In the genomic region with DNA sequence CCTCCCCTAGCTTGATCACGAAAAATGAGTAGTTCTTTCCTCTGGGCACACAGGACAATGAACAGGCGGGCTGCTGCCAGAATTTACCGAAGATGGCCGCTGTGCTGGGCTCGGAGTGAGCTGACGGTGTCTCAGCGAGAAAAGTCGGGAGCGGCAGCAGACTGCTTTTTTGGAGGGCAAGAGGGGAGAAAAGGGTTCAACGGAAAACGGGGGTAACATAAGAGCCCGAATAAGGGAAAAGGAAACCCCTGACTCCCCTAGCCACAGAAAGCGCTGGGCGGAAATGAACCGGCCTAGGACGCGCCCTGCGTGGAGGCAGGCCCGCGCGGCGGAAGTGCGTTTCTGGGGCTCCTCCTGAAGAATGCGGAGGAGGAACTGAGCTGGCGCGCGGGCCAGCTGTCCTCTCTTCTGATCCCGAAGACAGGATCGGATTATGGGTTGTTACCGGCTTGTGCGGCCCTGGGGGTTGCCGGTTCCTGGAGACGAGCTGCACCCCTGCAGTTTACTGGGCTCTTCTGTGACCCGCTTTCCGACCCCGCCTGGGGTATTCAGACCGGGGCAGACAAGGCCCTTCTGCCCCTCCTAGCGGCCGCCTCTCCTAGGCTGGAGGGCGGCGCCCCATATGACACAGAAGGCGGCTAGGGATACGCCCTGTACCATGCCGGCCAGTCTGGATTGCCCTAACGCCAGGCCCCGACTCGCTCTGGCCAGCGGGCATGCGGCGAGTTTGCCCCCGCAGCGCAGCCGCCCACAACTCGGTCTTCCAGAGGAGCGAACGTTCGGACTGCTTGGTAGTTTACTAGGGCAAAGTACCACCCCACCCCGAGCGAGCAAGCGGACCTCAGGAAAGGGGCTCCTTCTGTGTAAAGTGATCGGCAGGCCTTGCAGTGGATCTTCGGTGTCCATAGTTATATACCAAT, we compare ENCODE assay signal across 9 cellular contexts. TPM values are rescaled to one million over a fixed set of nuclear protein-coding genes. Genes with fewer than 3 reads are reported as not detected.
DNase-seq lines count a peak whose midpoint lies in the region; ATAC-seq, FAIRE-seq and TF ChIP-seq lines count a peak whose summit lies in the region.
"Had no signal": no experiment of that assay in that cellular context is flagged by ENCODE, and none has a peak within 500 bp of the region (broad histone marks: within the 10 kb centered on the region; RNA-seq: fewer than 3 reads in every experiment).

No MANE protein-coding gene starts in this region.

- no peaks in the 10 kb centered on the region for H3K9me3 ChIP-seq in kidney (ENCODE audit: control insufficient read depth in 1 of 2, low read length in 2 of 2)

- no peaks in the 10 kb centered on the region for H3K9me3 Mint-ChIP-seq in activated B cell treated with CpG ODN at 0.5 μM for 24 hours

- H3K4me3 ChIP-seq in AG04449 (ENCODE audit: low read depth, low read length) (peak overlapping the region; percentile 67), kidney (ENCODE audit: low read length in 2 of 2) (peak overlapping the region; percentile 66 to 78)

- H3K36me3 Mint-ChIP-seq in activated B cell treated with CpG ODN at 0.5 μM for 24 hours (ENCODE audit: low read depth): peaks cover 36% of the 10 kb centered on the region

- peak overlapping the region; percentile 66 to 97 for H3K9ac ChIP-seq in kidney (ENCODE audit: low read length in 2 of 2)

- peak; percentile 70 for TF ChIP-seq CTCF in AG04449 (IDR thresholded peaks at IDR 0.05; ENCODE audit: insufficient read depth, low read length, missing control alignments)
- TF ChIP-seq CTCF in activated B cell treated with CpG ODN at 0.5 μM for 24 hours (IDR thresholded peaks at IDR 0.05): no peak
- TF ChIP-seq CTCF in kidney (IDR thresholded peaks at IDR 0.05; ENCODE audit: borderline replicate concordance, extremely low read depth, insufficient read depth): peak; percentile 47

- H3K4me3 Mint-ChIP-seq in activated B cell treated with CpG ODN at 0.5 μM for 24 hours: peak overlapping the region; percentile 98

- H3K4me1 ChIP-seq in kidney (ENCODE audit: control insufficient read depth in 1 of 2, insufficient read depth in 1 of 2, low read depth in 1 of 2, low read length in 2 of 2): peaks cover 20 to 47% of the 10 kb centered on the region in 2 donors

- POLR2A ChIA-PET in AG04449 (lab: Yijun Ruan, JAX) (interaction anchor here (1.0 to 4.9 kb wide), 5 partner anchors 10 to 30 kb away, joined by 3 to 56 read pairs (median 5); partner anchors contain the start of gene KMT2E), activated B cell treated with CpG ODN at 0.5 μM for 24 hours (lab: Charles Lee) (interaction anchor here (0.6 to 16.0 kb wide), 21 partner anchors 10 to 115 kb away, joined by 3 to 545 read pairs (median 5); partner anchors contain the start of gene KMT2E)

- H3K36me3 ChIP-seq in kidney (ENCODE audit: control insufficient read depth in 1 of 2, insufficient read depth in 2 of 2, low read length in 2 of 2): peaks cover 0 to 3% of the 10 kb centered on the region in 2 donors

- H3K4me1 Mint-ChIP-seq in activated B cell treated with CpG ODN at 0.5 μM for 24 hours: peaks cover 75% of the 10 kb centered on the region

- CTCF ChIA-PET in AG04449 (lab: Yijun Ruan, JAX) (interaction anchor here (0.6 to 6.5 kb wide), 9 partner anchors 9 to 61 kb away, joined by 3 to 57 read pairs (median 3); no protein-coding TSS in a partner anchor), activated B cell treated with CpG ODN at 0.5 μM for 24 hours (lab: Charles Lee) (interaction anchor here (0.7 to 7.8 kb wide), 10 partner anchors 25 to 157 kb away, joined by 3 to 117 read pairs (median 18); partner anchors contain the start of gene KMT2E)

- peak overlapping the region; percentile 99 for H3K27ac ChIP-seq in kidney (ENCODE audit: low read depth in 2 of 2, low read length in 2 of 2)

- no peak for DNase-seq in AG04449 (ENCODE audit: low read depth, low spot score)
- DNase-seq in NCI-H2196 treated with DMSO at 0.1 percent for 48 hours (lab: John Stamatoyannopoulos, UW; ENCODE audit: unreplicated experiment): peak; percentile 87
- DNase-seq in activated B cell treated with CpG ODN at 0.5 μM for 24 hours: peak; percentile 80
- peak; percentile 86 for DNase-seq in central memory CD4-positive, alpha-beta T cell
- DNase-seq in kidney: peak; percentile 97
- peak; percentile 91 for DNase-seq in stimulated activated CD4-positive, alpha-beta T cell treated with anti-CD3 and anti-CD28 coated beads, Interleukin-15, amount 100 ng/mL, for 24 hours

- H3K27me3 Mint-ChIP-seq in activated B cell treated with CpG ODN at 0.5 μM for 24 hours: no peaks in the 10 kb centered on the region

- peak; percentile 74 for ATAC-seq in GM18858 (IDR thresholded peaks at IDR 0.05; ENCODE audit: unreplicated experiment)
- ATAC-seq in HG03066 (IDR thresholded peaks at IDR 0.05; ENCODE audit: low read depth, unreplicated experiment): peak; percentile 86
- peak; percentile 89 for ATAC-seq in activated B cell treated with CpG ODN at 0.5 μM for 24 hours (ENCODE audit: low read depth)

- FAIRE-seq in kidney (lab: Jason Lieb, UNC): no peak
- FAIRE-seq: TTC549 had no signal

- H3K27ac Mint-ChIP-seq in activated B cell treated with CpG ODN at 0.5 μM for 24 hours: peak overlapping the region; percentile 99

- intact Hi-C loops in activated B cell treated with CpG ODN at 0.5 μM for 24 hours (cut with micrococcal nuclease) (loop anchor here (1.0 to 2.0 kb wide), 4 partner anchors 29 to 605 kb away; partner anchors contain the start of gene RINT1), kidney (cut with DNase I) (no loop called here)

RNA-seq across cellular contexts. Expression of gene KMT2E, which starts 30.1 kb away (rescaled TPM):
- total RNA-seq in activated B cell treated with CpG ODN at 0.5 μM for 24 hours: 164 and 183 TPM in 2 replicates
- 106 TPM for total RNA-seq in kidney
- 7.2 TPM for polyA plus RNA-seq in kidney (ENCODE audit: insufficient read depth, low read depth, low replicate concordance)
